ENCODE assay signal across 8 cellular contexts in genomic region chr11:94926698-94927237, GRCh38. TPM values are rescaled to one million over a fixed set of nuclear protein-coding genes. Genes with fewer than 3 reads are reported as not detected.
DNase-seq lines count a peak whose midpoint lies in the region; ATAC-seq and TF ChIP-seq lines count a peak whose summit lies in the region.

No MANE protein-coding gene starts in this region.

- peak; percentile 89 for DNase-seq in HFFc6
- DNase-seq in caudate nucleus (lab: John Stamatoyannopoulos, UW) = peak in 16 of 61 donors; percentile 11 to 49 (median 24)
- peak; percentile 84 for DNase-seq in left kidney (ENCODE audit: low read depth, low spot score)
- DNase-seq in substantia nigra (lab: John Stamatoyannopoulos, UW) = peak in 25 of 49 donors; percentile 6 to 67 (median 28)
- no peak for DNase-seq in activated CD8-positive, alpha-beta T cell treated with anti-CD3 and anti-CD28 coated beads for 36 hours
- DNase-seq in activated naive CD4-positive, alpha-beta T cell treated with anti-CD3 and anti-CD28 coated beads, Interleukin-2, amount 50 U/mL, for 72 hours (ENCODE audit: low spot score in 2 of 2) = no peak

- H3K36me3 Mint-ChIP-seq in HFFc6 (ENCODE audit: low read depth) = 0 out of 2 replicates have a peak, but pooled peaks cover 5% of the 10 kb centered on the region
- H3K36me3 Mint-ChIP-seq in activated CD8-positive, alpha-beta T cell treated with anti-CD3 and anti-CD28 coated beads for 36 hours (ENCODE audit: low read depth) = peaks cover 14% of the 10 kb centered on the region
- peaks cover 5 to 15% of the 10 kb centered on the region in 2 donors for H3K36me3 Mint-ChIP-seq in activated naive CD4-positive, alpha-beta T cell treated with anti-CD3 and anti-CD28 coated beads, Interleukin-2, amount 50 U/mL, for 72 hours

- POLR2A ChIA-PET in activated CD8-positive, alpha-beta T cell treated with anti-CD3 and anti-CD28 coated beads for 36 hours (lab: Charles Lee) = no interaction called here

- H3K4me3 Mint-ChIP-seq in HFFc6 = peak overlapping the region; percentile 51
- no peak overlapping the region for H3K4me3 Mint-ChIP-seq in activated CD8-positive, alpha-beta T cell treated with anti-CD3 and anti-CD28 coated beads for 36 hours

- peaks cover 70% of the 10 kb centered on the region for H3K4me1 Mint-ChIP-seq in HFFc6 (ENCODE audit: low read depth)
- peaks cover 38% of the 10 kb centered on the region for H3K4me1 Mint-ChIP-seq in activated CD8-positive, alpha-beta T cell treated with anti-CD3 and anti-CD28 coated beads for 36 hours (ENCODE audit: low read depth)

- H3K9me3 Mint-ChIP-seq in HFFc6 = no peaks in the 10 kb centered on the region
- peaks cover 13% of the 10 kb centered on the region for H3K9me3 Mint-ChIP-seq in activated CD8-positive, alpha-beta T cell treated with anti-CD3 and anti-CD28 coated beads for 36 hours
- peaks cover 5 to 19% of the 10 kb centered on the region in 2 donors for H3K9me3 Mint-ChIP-seq in activated naive CD4-positive, alpha-beta T cell treated with anti-CD3 and anti-CD28 coated beads, Interleukin-2, amount 50 U/mL, for 72 hours

- peaks cover 1% of the 10 kb centered on the region; the same call in 1 of the 2 replicates for H3K27me3 Mint-ChIP-seq in HFFc6 (ENCODE audit: insufficient read depth)
- no peaks in the 10 kb centered on the region for H3K27me3 Mint-ChIP-seq in activated CD8-positive, alpha-beta T cell treated with anti-CD3 and anti-CD28 coated beads for 36 hours

- peak overlapping the region; percentile 93 for H3K27ac Mint-ChIP-seq in HFFc6
- H3K27ac Mint-ChIP-seq in activated CD8-positive, alpha-beta T cell treated with anti-CD3 and anti-CD28 coated beads for 36 hours = no peak overlapping the region
- no peak overlapping the region for H3K27ac Mint-ChIP-seq in activated naive CD4-positive, alpha-beta T cell treated with anti-CD3 and anti-CD28 coated beads, Interleukin-2, amount 50 U/mL, for 72 hours

- ATAC-seq in activated CD8-positive, alpha-beta T cell treated with anti-CD3 and anti-CD28 coated beads for 36 hours = no peak
- no peak for ATAC-seq in activated naive CD4-positive, alpha-beta T cell treated with anti-CD3 and anti-CD28 coated beads, Interleukin-2, amount 50 U/mL, for 72 hours
- ATAC-seq in HG03378 (IDR thresholded peaks at IDR 0.05; ENCODE audit: unreplicated experiment) (no peak), HG03457 (IDR thresholded peaks at IDR 0.05; ENCODE audit: unreplicated experiment) (no peak)

- intact Hi-C loops in activated CD8-positive, alpha-beta T cell treated with anti-CD3 and anti-CD28 coated beads for 36 hours (cut with micrococcal nuclease) = no loop called here

- CTCF ChIA-PET in activated CD8-positive, alpha-beta T cell treated with anti-CD3 and anti-CD28 coated beads for 36 hours (lab: Charles Lee) = no interaction called here

- no peak; the same call in 1 of the 2 replicates for TF ChIP-seq CTCF in HFFc6 (IDR thresholded peaks at IDR 0.05)
- no peak for TF ChIP-seq CTCF in activated CD8-positive, alpha-beta T cell treated with anti-CD3 and anti-CD28 coated beads for 36 hours (IDR thresholded peaks at IDR 0.05)

- H3K27ac ChIP-seq in caudate nucleus (ENCODE audit: low read depth, low read length) (peak overlapping the region; percentile 80), substantia nigra (ENCODE audit: low read depth, low read length, poor library complexity, severe bottlenecking) (no peak overlapping the region)

RNA-seq across cellular contexts. Expression of gene CWC15, which starts 46.6 kb away (rescaled TPM):
- 10 to 100 TPM; 54.4 to 84.5 (median 64.5) TPM for total RNA-seq in HFFc6 (2021; fragmentation: NEBNext Ultra II Directional; extraction: Animal tissue kit (Norgen Biotek cat#: 25700))
- total RNA-seq in activated CD8-positive, alpha-beta T cell treated with anti-CD3 and anti-CD28 coated beads for 36 hours = 10 to 100 TPM; 72.5 to 76.4 TPM
- total RNA-seq in activated naive CD4-positive, alpha-beta T cell treated with anti-CD3 and anti-CD28 coated beads, Interleukin-2, amount 50 U/mL, for 72 hours = 10 to 100 TPM; 83.0 to 85.9 TPM

RNA-seq across cellular contexts. Expression of gene KDM4D, which starts 46.7 kb away (rescaled TPM):
- 1 to 10 TPM in 1 of 6 experiments, under 1 TPM in 5; 0.33 to 1.1 (median 0.64) TPM for total RNA-seq in HFFc6 (2021; fragmentation: NEBNext Ultra II Directional; extraction: Animal tissue kit (Norgen Biotek cat#: 25700))
- 1 to 10 TPM; 1.1 to 1.6 TPM for total RNA-seq in activated CD8-positive, alpha-beta T cell treated with anti-CD3 and anti-CD28 coated beads for 36 hours
- total RNA-seq in activated naive CD4-positive, alpha-beta T cell treated with anti-CD3 and anti-CD28 coated beads, Interleukin-2, amount 50 U/mL, for 72 hours = 1 to 10 TPM; 1.3 to 2.0 TPM

Comparison
In these comparisons a context has a peak if more than half of its experiments do, and no peak if none do; other contexts are left out.
1. DNase-seq: peak in HFFc6 (single experiment), left kidney (single experiment) and substantia nigra (25 of 49); none in activated CD8-positive, alpha-beta T cell treated with anti-CD3 and anti-CD28 coated beads for 36 hours (single experiment) and activated naive CD4-positive, alpha-beta T cell treated with anti-CD3 and anti-CD28 coated beads, Interleukin-2, amount 50 U/mL, for 72 hours (0 of 2).